8 cellular contexts compared by ENCODE assay signal in the genomic region with DNA sequence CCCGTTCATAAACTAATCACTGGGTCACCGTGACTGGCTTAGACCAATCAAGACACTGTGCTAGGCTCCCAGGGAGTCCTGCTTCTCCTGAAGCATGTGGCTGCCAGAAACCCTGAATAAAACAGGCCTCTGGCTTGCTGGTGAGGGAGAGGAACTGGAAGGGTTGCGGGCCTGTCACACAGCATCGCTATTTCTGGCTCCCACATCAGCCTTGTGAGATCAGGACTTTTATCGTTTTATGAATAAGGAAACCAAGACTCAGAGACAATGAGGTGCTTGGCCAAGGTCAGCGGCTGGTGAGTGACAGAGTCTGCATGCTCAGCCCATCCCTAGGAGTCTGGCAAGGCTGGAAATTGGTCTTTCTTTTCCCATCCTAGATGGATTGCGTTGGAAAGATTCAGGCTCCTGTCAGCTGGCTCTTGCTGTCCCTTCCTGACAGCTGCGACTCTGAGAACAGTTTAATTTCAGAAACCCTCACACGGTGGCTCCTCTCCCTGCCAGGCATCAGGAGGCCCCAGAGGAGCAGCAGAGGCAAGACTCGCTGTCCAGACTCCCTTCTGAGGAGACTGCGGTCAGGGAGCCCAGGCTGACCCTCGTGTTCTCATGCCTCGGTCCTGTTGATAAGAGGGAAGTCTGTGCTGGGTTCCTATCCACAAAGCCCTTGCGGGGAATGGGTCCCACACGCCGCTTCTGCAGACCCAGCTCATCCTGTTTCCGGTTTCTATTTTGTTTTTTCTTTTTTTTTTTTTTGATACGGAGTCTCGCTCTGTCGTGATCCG.
A peak's percentile ranks its signal among the peaks of the same experiment; 100 is the strongest.
DNase-seq lines count a peak whose midpoint lies in the region; ATAC-seq and TF ChIP-seq lines count a peak whose summit lies in the region.

No MANE protein-coding gene starts in this region.

- no peak overlapping the region for H3K4me2 ChIP-seq in parathyroid adenoma (ENCODE audit: low read length)

- H2AFZ ChIP-seq in parathyroid adenoma, result peak overlapping the region; percentile 19

- TF ChIP-seq CTCF in colonic mucosa (IDR thresholded peaks at IDR 0.05) (no peak), parathyroid adenoma (IDR thresholded peaks at IDR 0.05) (no peak)

- TF ChIP-seq POLR2A in GM18505 (IDR thresholded peaks at IDR 0.05; ENCODE audit: borderline replicate concordance, extremely low read depth, insufficient read depth, insufficient read length), result no peak

- ATAC-seq in HG03095 (IDR thresholded peaks at IDR 0.05; ENCODE audit: unreplicated experiment), result peak; percentile 12
- no peak for ATAC-seq in HG03280 (IDR thresholded peaks at IDR 0.05; ENCODE audit: unreplicated experiment)
- no peak for ATAC-seq in GM18505 (IDR thresholded peaks at IDR 0.05; ENCODE audit: unreplicated experiment)

- peaks cover 6% of the 10 kb centered on the region for H3K4me1 ChIP-seq in colonic mucosa
- H3K4me1 ChIP-seq in parathyroid adenoma, result no peaks in the 10 kb centered on the region

- no peaks in the 10 kb centered on the region for H3K27me3 ChIP-seq in colonic mucosa
- no peaks in the 10 kb centered on the region for H3K27me3 ChIP-seq in parathyroid adenoma (ENCODE audit: control insufficient read depth, insufficient read depth, low read length)

- intact Hi-C loops in colonic mucosa (cut with DNase I), result no loop called here

- H3K9ac ChIP-seq in colonic mucosa (ENCODE audit: low read depth in 2 of 2, low read length in 2 of 2) (peak overlapping the region in 1 of 2 donors; percentile 73), parathyroid adenoma (no peak overlapping the region)

- H3K9me3 ChIP-seq in colonic mucosa (no peaks in the 10 kb centered on the region), parathyroid adenoma (ENCODE audit: control insufficient read depth, low read length) (no peaks in the 10 kb centered on the region)

- H3K36me3 ChIP-seq in colonic mucosa (no peaks in the 10 kb centered on the region), parathyroid adenoma (ENCODE audit: control insufficient read depth, insufficient read depth, low read length) (no peaks in the 10 kb centered on the region)

- no peaks in the 10 kb centered on the region for H3K79me2 ChIP-seq in parathyroid adenoma

- H3K4me3 ChIP-seq in colonic mucosa (peak overlapping the region; percentile 11), parathyroid adenoma (ENCODE audit: low read depth, low read length) (no peak overlapping the region)

- H3K27ac ChIP-seq in colonic mucosa (peak overlapping the region; percentile 63), parathyroid adenoma (peak overlapping the region; percentile 52)

- peak; percentile 88 for DNase-seq in CMK (ENCODE audit: low read depth)
- DNase-seq in colonic mucosa, result peak; percentile 51
- no peak for DNase-seq in HCEC 1CT
- no peak for DNase-seq in A172 (ENCODE audit: low spot score)

Comparison
In these comparisons a context has a peak if more than half of its experiments do, and no peak if none do; other contexts are left out.
1. DNase-seq: peak in CMK (single experiment) and colonic mucosa (single experiment); none in HCEC 1CT (single experiment) and A172 (single experiment).